Comparison of ENCODE assay signal across 23 cellular contexts in the genomic region with DNA sequence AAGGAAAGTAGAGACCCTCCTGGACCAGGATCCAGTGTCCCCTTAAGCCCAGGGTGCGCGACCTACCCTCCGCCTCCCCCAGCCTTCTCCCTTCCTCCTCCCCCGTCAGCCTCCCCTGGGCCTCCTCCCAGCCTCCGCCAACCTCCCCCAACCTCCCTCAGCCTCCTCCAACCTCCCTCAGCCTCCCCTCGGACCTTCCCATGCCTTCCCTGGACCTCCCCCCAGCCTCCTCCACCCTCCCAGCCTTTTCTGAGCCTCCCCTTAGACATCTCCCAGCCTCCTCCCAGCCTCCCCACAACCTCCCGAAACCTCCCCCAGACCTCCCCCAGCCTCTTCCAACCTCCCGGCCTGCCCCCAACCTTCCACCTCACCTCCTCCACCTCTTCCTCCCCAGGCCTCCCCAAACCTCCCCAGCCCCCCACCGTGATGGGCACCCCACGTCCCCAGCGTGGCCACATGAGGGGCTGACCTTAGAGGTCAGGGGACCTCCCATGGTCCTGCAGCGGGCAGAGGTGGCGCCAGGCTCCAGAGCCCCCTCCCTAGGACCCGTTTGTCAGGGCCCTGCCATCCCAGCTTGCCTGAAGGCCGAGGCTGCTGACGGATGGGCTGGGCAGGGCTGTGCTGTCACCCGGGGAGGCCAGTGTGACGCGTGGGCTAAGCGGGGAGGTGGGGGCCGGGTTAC.
"Had no signal": no experiment of that assay in that cellular context is flagged by ENCODE, and none has a peak within 500 bp of the region (broad histone marks: within the 10 kb centered on the region; RNA-seq: fewer than 3 reads in every experiment).

No MANE protein-coding gene starts in this region.

- H3K4me3 Mint-ChIP-seq: dendritic cell treated with granulocyte-macrophage colony-stimulating factor and Interleukin-4, amounts not matched to agents 40 ng/mL and 50 ng/mL, for 4 days; effector memory CD8-positive, alpha-beta T cell; endodermal cell had no signal

- H3K4me1 Mint-ChIP-seq: endodermal cell had no signal

- DNase-seq: colonic mucosa; cortex of kidney; effector CD8-positive, alpha-beta T cell; effector memory CD8-positive, alpha-beta T cell; endodermal cell; erythroblast; esophagus squamous epithelium; foreskin fibroblast; foreskin melanocyte; gastrocnemius medialis; glutamatergic neuron; head of caudate nucleus; heart right ventricle; hippocampal formation; left cardiac atrium; left lung; left ventricle myocardium superior; lower lobe of right lung; mesendoderm; midbrain had no signal

- ATAC-seq: effector memory CD8-positive, alpha-beta T cell; esophagus mucosa; gastrocnemius medialis; left cardiac atrium; left lung; left ventricle myocardium superior; lower lobe of right lung had no signal

- H3K27ac ChIP-seq: colonic mucosa, epithelial cell of prostate, esophagus squamous epithelium, gastrocnemius medialis, heart right ventricle, left lung, lower lobe of right lung had no signal

- H3K27me3 ChIP-seq: colonic mucosa, esophagus squamous epithelium, gastrocnemius medialis, heart right ventricle, left lung had no signal

- H3K36me3 ChIP-seq: colonic mucosa had no signal

- H3K9me3 ChIP-seq: colonic mucosa, esophagus squamous epithelium, gastrocnemius medialis, heart right ventricle, left lung, lower lobe of right lung had no signal

- H3K9me3 Mint-ChIP-seq: dendritic cell treated with granulocyte-macrophage colony-stimulating factor and Interleukin-4, amounts not matched to agents 40 ng/mL and 50 ng/mL, for 4 days; effector memory CD8-positive, alpha-beta T cell; endodermal cell had no signal

- H3K4me1 ChIP-seq: colonic mucosa had no signal

- H3K27ac Mint-ChIP-seq: effector memory CD8-positive, alpha-beta T cell; endodermal cell had no signal

- H3K4me3 ChIP-seq: colonic mucosa, esophagus squamous epithelium, gastrocnemius medialis, heart right ventricle, left lung, lower lobe of right lung had no signal

- H3K27me3 Mint-ChIP-seq: dendritic cell treated with granulocyte-macrophage colony-stimulating factor and Interleukin-4, amounts not matched to agents 40 ng/mL and 50 ng/mL, for 4 days; effector memory CD8-positive, alpha-beta T cell had no signal
